1 cellular context compared by ENCODE assay signal in the genomic region with DNA sequence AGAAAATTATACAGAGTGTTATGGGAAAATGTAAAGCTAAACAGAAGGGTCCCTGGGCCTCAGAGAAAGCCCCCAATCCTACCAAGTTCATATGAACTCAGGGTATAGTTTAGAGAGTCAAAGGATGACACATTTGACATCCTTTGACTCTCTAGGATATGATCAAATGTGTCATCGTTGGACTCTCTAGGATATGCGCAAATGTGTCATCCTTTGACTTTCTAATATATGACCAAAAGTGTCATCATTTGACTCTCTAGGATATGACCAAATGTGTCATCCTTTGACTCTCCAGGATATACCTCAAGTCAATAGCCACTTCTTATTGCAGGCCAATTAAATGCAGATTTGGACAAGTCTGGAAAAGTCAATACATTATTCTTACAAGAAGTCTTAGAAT.
TF ChIP-seq lines count a peak whose summit lies in the region.

No MANE protein-coding gene starts in this region.

TF ChIP-seq in HepG2, 621 proteins besides CTCF, POLR2A, EP300 and RAD21 (continued from another document):
- TF ChIP-seq, protein P1, sequence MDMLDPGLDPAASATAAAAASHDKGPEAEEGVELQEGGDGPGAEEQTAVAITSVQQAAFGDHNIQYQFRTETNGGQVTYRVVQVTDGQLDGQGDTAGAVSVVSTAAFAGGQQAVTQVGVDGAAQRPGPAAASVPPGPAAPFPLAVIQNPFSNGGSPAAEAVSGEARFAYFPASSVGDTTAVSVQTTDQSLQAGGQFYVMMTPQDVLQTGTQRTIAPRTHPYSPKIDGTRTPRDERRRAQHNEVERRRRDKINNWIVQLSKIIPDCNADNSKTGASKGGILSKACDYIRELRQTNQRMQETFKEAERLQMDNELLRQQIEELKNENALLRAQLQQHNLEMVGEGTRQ (IDR thresholded peaks at IDR 0.05; ENCODE audit: low read depth, low read length), result no peak
- TF ChIP-seq, protein P1 (CRISPR knock-in tag; IDR thresholded peaks at IDR 0.05; ENCODE audit: borderline replicate concordance), result no peak
- TF ChIP-seq KLF6 (CRISPR knock-in tag; IDR thresholded peaks at IDR 0.05) (no peak), CREB1 (IDR thresholded peaks at IDR 0.05) (peak; percentile 49), CREB1 (CRISPR knock-in tag; IDR thresholded peaks at IDR 0.05) (no peak)
